ENCODE assay signal across 23 cellular contexts in the genomic region with DNA sequence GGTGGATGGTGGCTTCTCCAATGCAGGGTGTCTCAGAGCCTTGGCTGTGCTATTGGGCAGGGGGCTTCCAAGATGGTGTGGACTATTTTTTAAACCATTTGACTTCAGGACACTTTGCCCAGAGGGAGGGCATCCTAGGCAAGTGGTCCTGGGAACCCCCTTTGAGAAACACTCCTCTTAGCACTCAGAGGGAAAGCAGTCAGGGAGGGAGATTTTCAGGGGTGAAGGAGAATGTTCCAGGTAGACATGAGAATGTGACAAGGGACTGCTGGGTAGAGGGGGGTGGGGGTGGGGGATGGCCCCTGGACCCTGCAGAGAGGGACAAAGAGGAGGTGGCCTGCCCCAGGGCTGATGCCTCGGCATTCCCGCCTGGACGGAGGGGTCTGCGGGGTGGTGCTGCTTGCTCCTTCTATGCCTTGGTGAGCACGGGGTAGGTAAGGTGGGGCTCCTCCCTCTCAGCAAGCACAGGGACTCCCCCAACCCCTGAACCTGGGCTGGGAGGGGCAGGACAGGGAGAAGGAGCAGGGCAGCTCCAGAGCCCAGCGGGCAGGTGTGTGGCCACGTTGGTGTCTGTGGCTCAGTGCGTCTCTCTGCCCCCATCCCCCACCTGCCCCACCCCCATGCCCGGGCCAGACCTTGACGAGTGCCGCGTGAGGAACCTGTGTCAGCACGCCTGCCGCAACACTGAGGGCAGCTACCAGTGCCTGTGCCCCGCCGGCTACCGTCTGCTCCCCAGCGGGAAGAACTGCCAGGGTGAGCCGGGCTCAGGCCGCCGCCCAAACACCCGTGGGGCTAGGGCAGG. TPM values are rescaled to one million over a fixed set of nuclear protein-coding genes. Genes with fewer than 3 reads are reported as not detected.
"Had no signal": no experiment of that assay in that cellular context is flagged by ENCODE, and none has a peak within 500 bp of the region (broad histone marks: within the 10 kb centered on the region; RNA-seq: fewer than 3 reads in every experiment).

No MANE protein-coding gene starts in this region.

- H2AFZ ChIP-seq: parathyroid adenoma had no signal

- H3K79me2 ChIP-seq: parathyroid adenoma had no signal

- DNase-seq: cortex of kidney; effector memory CD8-positive, alpha-beta T cell; erythroblast; hypothalamus; immature natural killer cell; islet precursor cell; natural killer cell; sigmoid colon; stimulated activated CD4-positive, alpha-beta T cell treated with anti-CD3 and anti-CD28 coated beads, Interleukin-2, amount 100 ng/mL, for 24 hours; stimulated activated CD4-positive, alpha-beta T cell treated with anti-CD3 and anti-CD28 coated beads, Interleukin-4, amount 100 ng/mL, for 24 hours; stimulated activated naive CD8-positive, alpha-beta T cell treated with anti-CD3 and anti-CD28 coated beads, Interleukin-15, Interleukin-2, amounts not matched to agents 100 U/mL and 50 U/mL, for 24 hours; substantia nigra; testis had no signal

- H3K4me3 ChIP-seq: lung, sigmoid colon, testis, tibial nerve, upper lobe of left lung had no signal

- H3K27me3 ChIP-seq: testis had no signal

- H3K9ac ChIP-seq: parathyroid adenoma had no signal

- H3K9me3 ChIP-seq: neutrophil, sigmoid colon, testis had no signal

- H3K4me1 ChIP-seq: parathyroid adenoma had no signal

- H3K27ac ChIP-seq: neutrophil, parathyroid adenoma, sigmoid colon, testis, tibial nerve, upper lobe of left lung had no signal

- ATAC-seq: effector memory CD8-positive, alpha-beta T cell; left lobe of liver; natural killer cell; stimulated activated memory B cell treated with anti-CD40 and anti-IgM and Interleukin-4, amounts not matched to agents 10 μg/mL and 1 μg/mL and 100 μg/mL, for 72 hours; stimulated activated naive CD8-positive, alpha-beta T cell treated with anti-CD3 and anti-CD28 coated beads, Interleukin-15, Interleukin-2, amounts not matched to agents 100 U/mL and 50 U/mL, for 24 hours had no signal

- FAIRE-seq: endometrium, frontal cortex, urothelium cell line had no signal

- H3K36me3 ChIP-seq: neutrophil, tibial nerve, upper lobe of left lung had no signal

RNA-seq across cellular contexts. Expression of a gene that starts 13.8 kb away (rescaled TPM):
- polyA plus RNA-seq: immature natural killer cell had no signal
